8 cellular contexts compared by ENCODE assay signal in genomic region chr2:74391209-74391579, GRCh38. TPM values are rescaled to one million over a fixed set of nuclear protein-coding genes. Genes with fewer than 3 reads are reported as not detected.
DNase-seq lines count a peak whose midpoint lies in the region; ATAC-seq and TF ChIP-seq lines count a peak whose summit lies in the region.

No MANE protein-coding gene starts in this region.

- DNase-seq in NCI-H146 (lab: John Stamatoyannopoulos, UW): peak; percentile 54
- no peak for DNase-seq in NCI-H146 treated with DMSO at 0.1 percent for 48 hours (lab: John Stamatoyannopoulos, UW; ENCODE audit: unreplicated experiment)
- DNase-seq in SK-N-SH: no peak
- no peak for DNase-seq in esophagus muscularis mucosa (ENCODE audit: extremely low spot score)
- no peak for DNase-seq in activated CD8-positive, alpha-beta memory T cell treated with anti-CD3 and anti-CD28 coated beads, Interleukin-2, amount 50 U/mL, for 4 hours
- no peak for DNase-seq in NCI-H1417 treated with DMSO at 0.1 percent for 48 hours (lab: John Stamatoyannopoulos, UW)

- WGBS in SK-N-SH (ENCODE audit: low lambda C conversion rate): 1% methylated on average over 11 of the region's 11 CpGs
- 5% methylated on average over 4 of the region's 11 CpGs for WGBS in esophagus muscularis mucosa

- H2AFZ ChIP-seq in SK-N-SH (ENCODE audit: low read depth): peak overlapping the region; percentile 86

- ATAC-seq in HG02943 (IDR thresholded peaks at IDR 0.05; ENCODE audit: low read depth, unreplicated experiment): peak; percentile 36

- H3K4me2 ChIP-seq in SK-N-SH: peak overlapping the region; percentile 91

- peaks cover 54% of the 10 kb centered on the region for H3K79me2 ChIP-seq in SK-N-SH (ENCODE audit: insufficient read depth)

- CTCF ChIA-PET in SK-N-SH (lab: Yijun Ruan, JAX): interaction anchor here (0.5 to 5.0 kb wide), 47 partner anchors 9 to 567 kb away, joined by 3 to 52 read pairs (median 5); partner anchors contain the start of genes C2orf81, DCTN1, INO80B and MTHFD2

- TF ChIP-seq RAD21 in SK-N-SH (IDR thresholded peaks at IDR 0.05; ENCODE audit: low read length): no peak

- H3K4me1 ChIP-seq in SK-N-SH (ENCODE audit: control insufficient read depth in 1 of 2, insufficient read depth in 2 of 2, low read depth in 1 of 2, low read length in 1 of 2) (peaks cover 9 to 20% of the 10 kb centered on the region in 2 experiments; a peak in 3 of 4 replicates), esophagus muscularis mucosa (peaks cover 43 to 53% (median 51%) of the 10 kb centered on the region in 4 donors), neutrophil (ENCODE audit: control insufficient read depth in 1 of 2, insufficient read depth in 1 of 2, low read depth in 1 of 2, low read length in 1 of 2) (peaks cover 13 to 19% of the 10 kb centered on the region in 2 experiments)

- TF ChIP-seq EP300 in SK-N-SH (IDR thresholded peaks at IDR 0.05; ENCODE audit: borderline replicate concordance in 1 of 2, low read depth in 1 of 2, low read length in 1 of 2) (no peak), esophagus muscularis mucosa (IDR thresholded peaks at IDR 0.05) (no peak)

- intact Hi-C loops in esophagus muscularis mucosa (cut with DNase I): loop anchor here (10.0 kb wide), 2 partner anchors 56 to 136 kb away; no protein-coding TSS in a partner anchor

- no peaks in the 10 kb centered on the region for H3K9me2 ChIP-seq in SK-N-SH

- H3K27me3 ChIP-seq in SK-N-SH (ENCODE audit: insufficient read depth) (no peaks in the 10 kb centered on the region), esophagus muscularis mucosa (no peaks in the 10 kb centered on the region), neutrophil (peaks cover 6% of the 10 kb centered on the region)

- no peaks in the 10 kb centered on the region for H3F3A ChIP-seq in SK-N-SH (replicated peaks; ENCODE audit: insufficient read depth)

- H3K36me3 ChIP-seq in SK-N-SH (replicated peaks in 1 of 2; ENCODE audit: control insufficient read depth in 1 of 2, insufficient read depth in 2 of 2, low read length in 1 of 2) (peaks cover 0 to 3% of the 10 kb centered on the region in 2 experiments), esophagus muscularis mucosa (no peaks in the 10 kb centered on the region), neutrophil (no peaks in the 10 kb centered on the region)

- peak overlapping the region; percentile 86 for H3K9ac ChIP-seq in SK-N-SH

- peak overlapping the region; percentile 64 to 80; a peak in 3 of 4 replicates for H3K27ac ChIP-seq in SK-N-SH (ENCODE audit: low read depth in 2 of 2, low read length in 1 of 2)
- H3K27ac ChIP-seq in esophagus muscularis mucosa (replicated peaks in 1 of 4): peak overlapping the region; percentile 88 to 93 (median 91)
- peak overlapping the region; percentile 84 for H3K27ac ChIP-seq in neutrophil

- TF ChIP-seq CTCF in SK-N-SH (IDR thresholded peaks at IDR 0.05): no peak
- TF ChIP-seq CTCF in esophagus muscularis mucosa (IDR thresholded peaks at IDR 0.05): no peak
- TF ChIP-seq CTCF in neutrophil (IDR thresholded peaks at IDR 0.05): no peak

- peak overlapping the region; percentile 84 to 94 for H3K4me3 ChIP-seq in SK-N-SH (ENCODE audit: low read depth in 2 of 2, low read length in 1 of 2)
- H3K4me3 ChIP-seq in esophagus muscularis mucosa: peak overlapping the region; percentile 70 to 94 (median 84)
- H3K4me3 ChIP-seq in neutrophil (ENCODE audit: low read depth in 1 of 2, low read length in 1 of 2): peak overlapping the region; percentile 82 to 93

- no peaks in the 10 kb centered on the region for H3K9me3 ChIP-seq in SK-N-SH
- H3K9me3 ChIP-seq in esophagus muscularis mucosa: no peaks in the 10 kb centered on the region
- no peaks in the 10 kb centered on the region for H3K9me3 ChIP-seq in neutrophil

- POLR2A ChIA-PET in SK-N-SH (lab: Yijun Ruan, JAX): interaction anchor here (0.7 to 1.8 kb wide), 13 partner anchors 9 to 243 kb away, joined by 3 to 11 read pairs (median 5); partner anchors contain the start of genes C2orf81, CCDC142, DCTN1 and INO80B

- H4K20me1 ChIP-seq in SK-N-SH (ENCODE audit: insufficient read depth): peaks cover 37% of the 10 kb centered on the region

- TF ChIP-seq POLR2A in esophagus muscularis mucosa (IDR thresholded peaks at IDR 0.05; ENCODE audit: low read depth): no peak

TF ChIP-seq in SK-N-SH, 30 proteins besides CTCF, POLR2A, EP300 and RAD21:
- TF ChIP-seq GATA2 (CRISPR knock-in tag; IDR thresholded peaks at IDR 0.05) (peak; percentile 84), MAX (IDR thresholded peaks at IDR 0.05; ENCODE audit: low read depth) (peak; percentile 22; the same call in 1 of the 2 replicates), TEAD4 (IDR thresholded peaks at IDR 0.05; ENCODE audit: borderline replicate concordance, insufficient read depth) (no peak), MXI1 (IDR thresholded peaks at IDR 0.05; ENCODE audit: low read depth, low read length) (peak; percentile 77), PBX3 (IDR thresholded peaks at IDR 0.05) (0 out of 2 replicates have a peak, but pooled peaks have one; percentile 9)

RNA-seq across cellular contexts. Expression of gene DCTN1, which starts 11.1 kb away (rescaled TPM):
- polyA plus RNA-seq in SK-N-SH (2012; rRNA removed): 88.9 and 91.1 TPM in 2 replicates
- 56.4 and 68.3 TPM in 2 replicates for polyA plus RNA-seq in SK-N-SH (2012; cell fraction: cytosol; rRNA removed)
- polyA plus RNA-seq in SK-N-SH (2012; cell fraction: nucleus; rRNA removed): 117 and 122 TPM in 2 replicates
- total RNA-seq in esophagus muscularis mucosa: 100 to 1,000 TPM; 136 to 188 (median 162) TPM

RNA-seq across cellular contexts. Expression of gene C2orf81, which starts 30.2 kb away (rescaled TPM):
- polyA plus RNA-seq in SK-N-SH (2012; rRNA removed): 1.2 and 2.5 TPM in 2 replicates
- polyA plus RNA-seq in SK-N-SH (2012; cell fraction: cytosol; rRNA removed): 0.85 and 2.1 TPM in 2 replicates
- polyA plus RNA-seq in SK-N-SH (2012; cell fraction: nucleus; rRNA removed): 3.4 and 4.9 TPM in 2 replicates
- total RNA-seq in esophagus muscularis mucosa: 1 to 10 TPM in 3 of 4 donors, under 1 TPM in 1; 0.66 to 4.6 (median 3.2) TPM

RNA-seq across cellular contexts. Expression of gene WDR54, which starts 30.3 kb away (rescaled TPM):
- 50.7 and 61.6 TPM in 2 replicates for polyA plus RNA-seq in SK-N-SH (2012; rRNA removed)
- polyA plus RNA-seq in SK-N-SH (2012; cell fraction: cytosol; rRNA removed): 26.2 and 39.5 TPM in 2 replicates
- polyA plus RNA-seq in SK-N-SH (2012; cell fraction: nucleus; rRNA removed): 54.2 and 62.7 TPM in 2 replicates
- total RNA-seq in esophagus muscularis mucosa: 10 to 100 TPM in 2 of 4 donors, 1 to 10 TPM in 2; 7.6 to 14.6 (median 11.9) TPM

RNA-seq across cellular contexts. Expression of gene SLC4A5, which starts 48.0 kb away (rescaled TPM):
- 0.25 and 1.1 TPM in 2 replicates for polyA plus RNA-seq in SK-N-SH (2012; rRNA removed)
- polyA plus RNA-seq in SK-N-SH (2012; cell fraction: cytosol; rRNA removed): 0.24 and 0.41 TPM in 2 replicates
- 2.4 and 4.1 TPM in 2 replicates for polyA plus RNA-seq in SK-N-SH (2012; cell fraction: nucleus; rRNA removed)
- 1 to 10 TPM in 3 of 4 donors, under 1 TPM in 1; 0.50 to 1.8 (median 1.4) TPM for total RNA-seq in esophagus muscularis mucosa

RNA-seq across cellular contexts. Expression of gene RTKN, which starts 50.5 kb away (rescaled TPM):
- polyA plus RNA-seq in SK-N-SH (2012; rRNA removed): 22.6 and 23.4 TPM in 2 replicates
- 8.6 and 13.1 TPM in 2 replicates for polyA plus RNA-seq in SK-N-SH (2012; cell fraction: cytosol; rRNA removed)
- 80.0 and 93.6 TPM in 2 replicates for polyA plus RNA-seq in SK-N-SH (2012; cell fraction: nucleus; rRNA removed)
- total RNA-seq in esophagus muscularis mucosa: 10 to 100 TPM in 2 of 4 donors, 1 to 10 TPM in 2; 8.4 to 14.1 (median 11.3) TPM
